ENCODE assay signal across 8 cellular contexts in genomic region chr14:73269729-73270651, GRCh38. TPM values are rescaled to one million over a fixed set of nuclear protein-coding genes. Genes with fewer than 3 reads are reported as not detected.
DNase-seq lines count a peak whose midpoint lies in the region; ATAC-seq and TF ChIP-seq lines count a peak whose summit lies in the region.

No MANE protein-coding gene starts in this region.

- peaks cover 22% of the 10 kb centered on the region for H3K36me3 ChIP-seq in GM23248 (ENCODE audit: low read depth)

- H3K4me1 ChIP-seq in GM23248 (ENCODE audit: insufficient read depth), result no peaks in the 10 kb centered on the region

- H3K9me3 ChIP-seq in GM23248 (ENCODE audit: low read depth), result no peaks in the 10 kb centered on the region

- TF ChIP-seq CTCF in RWPE1 (conservative IDR thresholded peaks at IDR 0.05; ENCODE audit: low read depth) (no peak), fibroblast of pulmonary artery (IDR thresholded peaks at IDR 0.05; ENCODE audit: low read length, missing control alignments) (no peak), omental fat pad (IDR thresholded peaks at IDR 0.05) (no peak)

- in situ Hi-C loops in G401 (cut with HindIII; ENCODE audit: low sequenced_read_pairs), result no loop called here
- in situ Hi-C loops in GM23248 (cut with MboI), result no loop called here

- ATAC-seq in GM21423 (IDR thresholded peaks at IDR 0.05; ENCODE audit: unreplicated experiment), result peak; percentile 54
- ATAC-seq in omental fat pad (ENCODE audit: low FRiP score), result peak; percentile 72

- no peaks in the 10 kb centered on the region for H3K27me3 ChIP-seq in GM23248 (replicated peaks; ENCODE audit: insufficient read depth)

- H3K9me2 ChIP-seq in GM23248 (ENCODE audit: insufficient read depth), result no peaks in the 10 kb centered on the region

- no peak overlapping the region for H3K9ac ChIP-seq in GM23248

- no peaks in the 10 kb centered on the region for H3K79me2 ChIP-seq in GM23248 (ENCODE audit: insufficient read depth)

- H3F3A ChIP-seq in GM23248 (ENCODE audit: insufficient read depth), result peaks cover 72% of the 10 kb centered on the region

- no peak overlapping the region for H3K4me2 ChIP-seq in GM23248 (ENCODE audit: unreplicated experiment)

- 75 to 87% methylated on average over 36 to 48 of the region's 48 CpGs for WGBS in GM23248 (ENCODE audit: low coverage in 1 of 2, low lambda C conversion rate in 2 of 2, missing lambda C conversion rate in 2 of 2), 2 experiments

- 0 out of 2 replicates have a peak overlapping the region, but pooled peaks have one; percentile 20 for H3K27ac ChIP-seq in RWPE1
- H3K27ac ChIP-seq in GM23248, result no peak overlapping the region

- H2AFZ ChIP-seq in GM23248, result no peak overlapping the region

- POLR2A ChIA-PET in RWPE1 (lab: Yijun Ruan, JAX; ENCODE audit: low non-redundant PET), result no interaction called here

- CTCF ChIA-PET in RWPE1 (lab: Yijun Ruan, JAX), result no interaction called here

- H3K4me3 ChIP-seq in fibroblast of pulmonary artery (replicated peaks; ENCODE audit: low read depth, low read length) (peak overlapping the region; percentile 18), GM23248 (no peak overlapping the region)

- no peaks in the 10 kb centered on the region for H4K20me1 ChIP-seq in GM23248 (ENCODE audit: insufficient read depth)

- DNase-seq in G401 (ENCODE audit: low spot score) (peak; percentile 43), RWPE1 (ENCODE audit: low spot score) (no peak), fibroblast of pulmonary artery (ENCODE audit: low read depth) (peak; percentile 51), omental fat pad (ENCODE audit: low spot score) (peak; percentile 27), GM23248 (no peak), SKM-1 (lab: John Stamatoyannopoulos, UW; ENCODE audit: unreplicated experiment) (no peak)
- DNase-seq in activated effector memory CD4-positive, alpha-beta T cell treated with Interleukin-2 at 50 U/mL for 16 hours, result no peak

RNA-seq across cellular contexts. Expression of gene PAPLN, which starts 32.7 kb away (rescaled TPM):
- not detected in 2 replicates for total RNA-seq in G401 (2014; rRNA removed; shearing (Covaris generic))
- total RNA-seq in omental fat pad, result 10 to 100 TPM; 15.4 to 82.6 (median 34.1) TPM
- 0.22 and 1.0 TPM in 2 replicates for total RNA-seq in GM23248 (2014; rRNA removed; shearing (Covaris generic))
- 0.51 and 0.98 TPM in 2 replicates for polyA plus RNA-seq in GM23248 (2016; fragmentation: Nextera tagmentation; extraction: Ambion mirVana)

Comparison
In these comparisons a context has a peak if more than half of its experiments do, and no peak if none do; other contexts are left out.
1. DNase-seq: peak in G401 (single experiment), fibroblast of pulmonary artery (single experiment) and omental fat pad (single experiment); none in RWPE1 (single experiment), GM23248 (single experiment), activated effector memory CD4-positive, alpha-beta T cell treated with Interleukin-2 at 50 U/mL for 16 hours (single experiment) and SKM-1 (single experiment).